Comparison of ENCODE assay signal across 30 cellular contexts in genomic region chr15:36497903-36498302, GRCh38.
DNase-seq lines count a peak whose midpoint lies in the region; ATAC-seq, FAIRE-seq and TF ChIP-seq lines count a peak whose summit lies in the region.
"Had no signal": no experiment of that assay in that cellular context is flagged by ENCODE, and none has a peak within 500 bp of the region (broad histone marks: within the 10 kb centered on the region; RNA-seq: fewer than 3 reads in every experiment).

No MANE protein-coding gene starts in this region.

- no peak overlapping the region for H4K5ac ChIP-seq in mesendoderm (ENCODE audit: low read length)

- H3K9ac ChIP-seq in PC-3 (ENCODE audit: low read length), result no peak overlapping the region
- H3K9ac ChIP-seq in neuronal stem cell (ENCODE audit: low read depth, low read length, poor library complexity), result no peak overlapping the region
- no peak overlapping the region for H3K9ac ChIP-seq in mesendoderm (ENCODE audit: low read length)
- H3K9ac ChIP-seq: BLaER1 had no signal

- H3K9me2 ChIP-seq in PC-3 (replicated peaks; ENCODE audit: low read length), result no peaks in the 10 kb centered on the region

- no peaks in the 10 kb centered on the region for H3K4me1 Mint-ChIP-seq in activated CD4-positive, alpha-beta memory T cell treated with anti-CD3 and anti-CD28 coated beads, Interleukin-2, amount 10 ng/mL, durations not matched to agents 7 days and 5 days

- 33% methylated on average over 5 of the region's 5 CpGs for WGBS in A549 (ENCODE audit: missing lambda C conversion rate)
- WGBS in neuronal stem cell (ENCODE audit: extremely low coverage in 2 of 2, insufficient read length in 2 of 2, insufficient replicate concordance in 1 of 2), 2 donors, result no CpG with 5 or more reads among the region's 5 CpGs
- no CpG with 5 or more reads among the region's 5 CpGs for WGBS in mesendoderm (ENCODE audit: extremely low coverage, insufficient coverage, low lambda C conversion rate)
- 54 to 71% methylated on average over 5 of the region's 5 CpGs for WGBS in heart right ventricle, 2 donors

- H2AK5ac ChIP-seq in neuronal stem cell (ENCODE audit: low read depth, low read length) (no peak overlapping the region), mesendoderm (ENCODE audit: low read length) (no peak overlapping the region)

- no peak for FAIRE-seq in A549 (lab: Jason Lieb, UNC)
- FAIRE-seq: frontal cortex, keratinocyte had no signal

- H3K14ac ChIP-seq in neuronal stem cell (ENCODE audit: low read length), result no peak overlapping the region

- H3K27ac ChIP-seq in A549, result peak overlapping the region; percentile 70 to 79
- no peak overlapping the region for H3K27ac ChIP-seq in PC-3 (ENCODE audit: low read length)
- H3K27ac ChIP-seq in neuronal stem cell (replicated peaks; ENCODE audit: low read length), result no peak overlapping the region
- H3K27ac ChIP-seq in mesendoderm (ENCODE audit: low read depth, low read length), result no peak overlapping the region
- no peak overlapping the region for H3K27ac ChIP-seq in heart right ventricle
- H3K27ac ChIP-seq: BLaER1, lower lobe of right lung, tibial artery had no signal

- no peak overlapping the region for H3K18ac ChIP-seq in neuronal stem cell (ENCODE audit: low read length)
- H3K18ac ChIP-seq in mesendoderm (ENCODE audit: low read length), result no peak overlapping the region

- H3K4me3 Mint-ChIP-seq in activated CD4-positive, alpha-beta memory T cell treated with anti-CD3 and anti-CD28 coated beads, Interleukin-2, amount 10 ng/mL, durations not matched to agents 7 days and 5 days, result no peak overlapping the region
- H3K4me3 Mint-ChIP-seq: activated CD8-positive, alpha-beta T cell treated with anti-CD3 and anti-CD28 coated beads, Interleukin-2, amount 10 ng/mL, durations not matched to agents 7 days and 5 days; GM23338; IgD-negative memory B cell; stimulated activated naive CD8-positive, alpha-beta T cell treated with anti-CD3 and anti-CD28 coated beads, Interleukin-15, Interleukin-2, amounts not matched to agents 100 ng/mL and 50 ng/mL, for 24 hours; WTC11 had no signal

- CTCF ChIA-PET in A549 (lab: Yijun Ruan, JAX) (no interaction called here), PC-3 (lab: Charles Lee) (no interaction called here)
- CTCF ChIA-PET in activated CD4-positive, alpha-beta memory T cell treated with anti-CD3 and anti-CD28 coated beads, Interleukin-2, amount 10 ng/mL, durations not matched to agents 7 days and 5 days (lab: Charles Lee), result interaction anchor here (0.7 kb wide), 1 partner anchor 151 kb away, joined by 3 read pairs; no protein-coding TSS in a partner anchor

- H3K9me3 ChIP-seq in A549, result no peaks in the 10 kb centered on the region
- H3K9me3 ChIP-seq in PC-3 (ENCODE audit: low read length), result no peaks in the 10 kb centered on the region
- H3K9me3 ChIP-seq in neuronal stem cell (replicated peaks in 1 of 2; ENCODE audit: control insufficient read depth in 2 of 2, insufficient read depth in 1 of 2, low read depth in 1 of 2, low read length in 2 of 2), result no peaks in the 10 kb centered on the region
- H3K9me3 ChIP-seq in heart right ventricle, result no peaks in the 10 kb centered on the region
- H3K9me3 ChIP-seq: BLaER1, lower lobe of right lung, tibial artery had no signal

- no peaks in the 10 kb centered on the region for H3K27me3 ChIP-seq in PC-3 (ENCODE audit: low read length)
- H3K27me3 ChIP-seq in neuronal stem cell (ENCODE audit: control insufficient read depth in 3 of 3, insufficient read depth in 3 of 3, low read depth in 1 of 3, low read length in 3 of 3), result no peaks in the 10 kb centered on the region
- no peaks in the 10 kb centered on the region for H3K27me3 ChIP-seq in mesendoderm (ENCODE audit: insufficient read depth, low read length, poor library complexity)
- no peaks in the 10 kb centered on the region for H3K27me3 ChIP-seq in heart right ventricle
- H3K27me3 ChIP-seq: BLaER1, tibial artery had no signal

- H3K4me1 ChIP-seq in A549, result peaks cover 37% of the 10 kb centered on the region
- H3K4me1 ChIP-seq in PC-3 (ENCODE audit: insufficient read depth, low read length), result peaks cover 42% of the 10 kb centered on the region
- H3K4me1 ChIP-seq in neuronal stem cell (ENCODE audit: control insufficient read depth in 2 of 2, insufficient read depth in 1 of 2, low read depth in 1 of 2, low read length in 2 of 2), result peaks cover 0 to 12% of the 10 kb centered on the region in 2 donors
- no peaks in the 10 kb centered on the region for H3K4me1 ChIP-seq in mesendoderm (ENCODE audit: control insufficient read depth, low read depth, low read length)
- H3K4me1 ChIP-seq in heart right ventricle, result peaks cover 0 to 40% (median 6%) of the 10 kb centered on the region in 9 donors
- H3K4me1 ChIP-seq: BLaER1, lower lobe of right lung had no signal

- H3K4me2 ChIP-seq in A549 (peak overlapping the region; percentile 66), PC-3 (ENCODE audit: low read length) (peak overlapping the region; percentile 73), neuronal stem cell (ENCODE audit: insufficient read depth, low read length, poor library complexity, severe bottlenecking) (no peak overlapping the region), mesendoderm (ENCODE audit: low read length) (no peak overlapping the region)
- H3K4me2 ChIP-seq: BLaER1, GM23338 had no signal

- no peak overlapping the region for H3K56ac ChIP-seq in mesendoderm (ENCODE audit: low read length)

- no peak overlapping the region for H2BK12ac ChIP-seq in neuronal stem cell (ENCODE audit: low read length)

- no peak overlapping the region for H4K8ac ChIP-seq in neuronal stem cell (ENCODE audit: low read depth, low read length)
- no peak overlapping the region for H4K8ac ChIP-seq in mesendoderm (ENCODE audit: low read depth, low read length)

- H3K79me1 ChIP-seq in neuronal stem cell (ENCODE audit: low read depth, low read length) (no peaks in the 10 kb centered on the region), mesendoderm (ENCODE audit: low read length) (no peaks in the 10 kb centered on the region)

- H3K4me3 ChIP-seq in A549 (peak overlapping the region; percentile 18; the same call in 1 of the 3 replicates), PC-3 (ENCODE audit: low read length) (peak overlapping the region; percentile 54), choroid plexus epithelial cell (ENCODE audit: low read depth, low read length) (no peak overlapping the region), neuronal stem cell (ENCODE audit: low read length in 2 of 2) (no peak overlapping the region), mesendoderm (ENCODE audit: low read length) (no peak overlapping the region), heart right ventricle (no peak overlapping the region)
- H3K4me3 ChIP-seq: BLaER1, GM23338, lower lobe of right lung, tibial artery had no signal

- H4K91ac ChIP-seq in neuronal stem cell (ENCODE audit: low read depth, low read length, poor library complexity), result no peak overlapping the region

- POLR2A ChIA-PET in A549 (lab: Yijun Ruan, JAX) (no interaction called here), PC-3 (lab: Charles Lee; ENCODE audit: unreplicated experiment) (interaction anchor here (0.7 kb wide), 1 partner anchor 100 kb away, joined by 3 read pairs; no protein-coding TSS in a partner anchor)
- POLR2A ChIA-PET in activated CD4-positive, alpha-beta memory T cell treated with anti-CD3 and anti-CD28 coated beads, Interleukin-2, amount 10 ng/mL, durations not matched to agents 7 days and 5 days (lab: Charles Lee), result no interaction called here

- H2AFZ ChIP-seq in PC-3 (ENCODE audit: low read length) (peak overlapping the region; percentile 70), neuronal stem cell (ENCODE audit: low read length) (peak overlapping the region; percentile 39)
- H2AFZ ChIP-seq: GM23338 had no signal

- TF ChIP-seq CTCF in A549 (IDR thresholded peaks at IDR 0.05) (no peak), PC-3 (conservative IDR thresholded peaks at IDR 0.05; ENCODE audit: low read depth, low read length) (no peak), choroid plexus epithelial cell (conservative IDR thresholded peaks at IDR 0.05; ENCODE audit: low read depth, low read length) (no peak), heart right ventricle (IDR thresholded peaks at IDR 0.05) (no peak)

- no peak for TF ChIP-seq RAD21 in A549 (conservative IDR thresholded peaks at IDR 0.05 in 1 of 2, IDR thresholded peaks at IDR 0.05 in 1 of 2)

- H2BK5ac ChIP-seq in neuronal stem cell (ENCODE audit: low read length) (no peak overlapping the region), mesendoderm (ENCODE audit: low read length) (no peak overlapping the region)

- no peak overlapping the region for H2BK120ac ChIP-seq in neuronal stem cell (ENCODE audit: low read depth, low read length)
- H2BK120ac ChIP-seq in mesendoderm (ENCODE audit: low read depth, low read length), result no peak overlapping the region

- DNase-seq in A549 (ENCODE audit: low read depth in 1 of 2, low spot score in 1 of 2) (no peak), PC-3 (no peak), choroid plexus epithelial cell (ENCODE audit: low read depth) (peak; percentile 13), neuronal stem cell (ENCODE audit: low spot score) (no peak), NCI-H69 (lab: John Stamatoyannopoulos, UW) (no peak), mesendoderm (no peak), heart right ventricle (no peak)
- DNase-seq in activated CD4-positive, alpha-beta memory T cell treated with anti-CD3 and anti-CD28 coated beads, Interleukin-2, amount 10 ng/mL, durations not matched to agents 7 days and 5 days, result no peak
- DNase-seq: ACHN; activated CD8-positive, alpha-beta T cell treated with anti-CD3 and anti-CD28 coated beads, Interleukin-2, amount 10 ng/mL, durations not matched to agents 7 days and 5 days; activated gamma-delta T cell treated with Interleukin-2 at 50 U/mL for 16 hours; activated T-cell treated with anti-CD3 and anti-CD28 coated beads, Interleukin-2, amount 50 U/mL, for 1 hour; central memory CD4-positive, alpha-beta T cell; COR-L47; DMS79 treated with DMSO at 0.1 percent for 48 hours; lower lobe of right lung; MM.1S; NCI-H1436; nucleus accumbens; stimulated activated CD4-positive, alpha-beta T cell treated with anti-CD3 and anti-CD28 coated beads, Interleukin-12 subunit alpha, Interleukin-12 subunit beta, amount 100 ng/mL, for 4 hours; stimulated activated CD4-positive, alpha-beta T cell treated with anti-CD3 and anti-CD28 coated beads, Interleukin-4, amount 100 ng/mL, for 4 hours; T-helper 9 cell; tibial artery had no signal

- H3K36me3 Mint-ChIP-seq in activated CD4-positive, alpha-beta memory T cell treated with anti-CD3 and anti-CD28 coated beads, Interleukin-2, amount 10 ng/mL, durations not matched to agents 7 days and 5 days (ENCODE audit: low read depth), result no peaks in the 10 kb centered on the region
- H3K36me3 Mint-ChIP-seq: IgD-negative memory B cell, WTC11 had no signal

- H3K23ac ChIP-seq in neuronal stem cell (ENCODE audit: low read depth, low read length, poor library complexity), result no peak overlapping the region
- no peak overlapping the region for H3K23ac ChIP-seq in mesendoderm (ENCODE audit: low read length)

- intact Hi-C loops in PC-3 (cut with micrococcal nuclease) (loop anchor here (2.0 to 5.0 kb wide), 6 partner anchors 126 to 746 kb away; no protein-coding TSS in a partner anchor), heart right ventricle (cut with DNase I) (loop anchor here in 2 of 10 donors (10.0 kb wide), 1 partner anchor 743 kb away; no protein-coding TSS in a partner anchor)

- no peaks in the 10 kb centered on the region for H4K20me1 ChIP-seq in PC-3 (ENCODE audit: low read length)
- H4K20me1 ChIP-seq: BLaER1 had no signal

- H3K9me3 Mint-ChIP-seq in activated CD4-positive, alpha-beta memory T cell treated with anti-CD3 and anti-CD28 coated beads, Interleukin-2, amount 10 ng/mL, durations not matched to agents 7 days and 5 days, result no peaks in the 10 kb centered on the region
- H3K9me3 Mint-ChIP-seq: GM23338; stimulated activated naive CD8-positive, alpha-beta T cell treated with anti-CD3 and anti-CD28 coated beads, Interleukin-15, Interleukin-2, amounts not matched to agents 100 ng/mL and 50 ng/mL, for 24 hours; WTC11 had no signal

- no peak overlapping the region for H2BK15ac ChIP-seq in neuronal stem cell (ENCODE audit: low read length)
- no peak overlapping the region for H2BK15ac ChIP-seq in mesendoderm (replicated peaks; ENCODE audit: low read depth)

- H3K27ac Mint-ChIP-seq in activated CD4-positive, alpha-beta memory T cell treated with anti-CD3 and anti-CD28 coated beads, Interleukin-2, amount 10 ng/mL, durations not matched to agents 7 days and 5 days, result no peak overlapping the region
- H3K27ac Mint-ChIP-seq: activated CD8-positive, alpha-beta T cell treated with anti-CD3 and anti-CD28 coated beads, Interleukin-2, amount 10 ng/mL, durations not matched to agents 7 days and 5 days; GM23338; IgD-negative memory B cell; stimulated activated naive CD8-positive, alpha-beta T cell treated with anti-CD3 and anti-CD28 coated beads, Interleukin-15, Interleukin-2, amounts not matched to agents 100 ng/mL and 50 ng/mL, for 24 hours; WTC11 had no signal

- ATAC-seq in A549, result no peak
- ATAC-seq in PC-3, result no peak
- ATAC-seq in heart right ventricle, result no peak
- ATAC-seq: activated CD8-positive, alpha-beta T cell treated with anti-CD3 and anti-CD28 coated beads, Interleukin-2, amount 10 ng/mL, durations not matched to agents 7 days and 5 days; GM23338; lower lobe of right lung; WTC11 had no signal

- no peaks in the 10 kb centered on the region for H3K36me3 ChIP-seq in PC-3 (ENCODE audit: low read depth, low read length)
- H3K36me3 ChIP-seq in neuronal stem cell (replicated peaks in 1 of 2; ENCODE audit: control insufficient read depth in 2 of 2, insufficient read depth in 2 of 2, low read length in 2 of 2), result no peaks in the 10 kb centered on the region
- no peaks in the 10 kb centered on the region for H3K36me3 ChIP-seq in mesendoderm (ENCODE audit: control insufficient read depth, insufficient read depth, low read length)
- no peaks in the 10 kb centered on the region for H3K36me3 ChIP-seq in heart right ventricle
- H3K36me3 ChIP-seq: BLaER1, lower lobe of right lung, tibial artery had no signal

- no peak overlapping the region for H3K4ac ChIP-seq in neuronal stem cell (ENCODE audit: low read length)
- no peak overlapping the region for H3K4ac ChIP-seq in mesendoderm (ENCODE audit: low read depth, low read length)

- no peak for TF ChIP-seq POLR2A in A549 (IDR thresholded peaks at IDR 0.05; ENCODE audit: low read length)

- no peaks in the 10 kb centered on the region for H3F3A ChIP-seq in PC-3 (ENCODE audit: low read length, unreplicated experiment)

- no peaks in the 10 kb centered on the region for H3K79me2 ChIP-seq in PC-3 (ENCODE audit: low read length)
- H3K79me2 ChIP-seq in mesendoderm (ENCODE audit: control insufficient read depth, insufficient read depth, low read length), result no peaks in the 10 kb centered on the region

- peaks cover 12% of the 10 kb centered on the region for H3K27me3 Mint-ChIP-seq in activated CD4-positive, alpha-beta memory T cell treated with anti-CD3 and anti-CD28 coated beads, Interleukin-2, amount 10 ng/mL, durations not matched to agents 7 days and 5 days

- no peak for TF ChIP-seq EP300 in A549 (IDR thresholded peaks at IDR 0.05)

- BruUV-seq in PC-3 (replicated peaks; lab: Mats Ljungman, UMichigan), result no TSS peak

Comparison
In these comparisons a context has a peak if more than half of its experiments do, and no peak if none do; other contexts are left out.
1. H3K27ac ChIP-seq: peak in A549 (2 of 2); none in PC-3 (single experiment), neuronal stem cell (single experiment), mesendoderm (single experiment) and heart right ventricle (0 of 10).
2. H3K4me2 ChIP-seq: peak in A549 (single experiment) and PC-3 (single experiment); none in neuronal stem cell (single experiment) and mesendoderm (single experiment).
3. H3K4me3 ChIP-seq: peak in A549 (single experiment) and PC-3 (single experiment); none in choroid plexus epithelial cell (single experiment), neuronal stem cell (0 of 2), mesendoderm (single experiment) and heart right ventricle (0 of 10).